12 cellular contexts compared by ENCODE assay signal in the genomic region with DNA sequence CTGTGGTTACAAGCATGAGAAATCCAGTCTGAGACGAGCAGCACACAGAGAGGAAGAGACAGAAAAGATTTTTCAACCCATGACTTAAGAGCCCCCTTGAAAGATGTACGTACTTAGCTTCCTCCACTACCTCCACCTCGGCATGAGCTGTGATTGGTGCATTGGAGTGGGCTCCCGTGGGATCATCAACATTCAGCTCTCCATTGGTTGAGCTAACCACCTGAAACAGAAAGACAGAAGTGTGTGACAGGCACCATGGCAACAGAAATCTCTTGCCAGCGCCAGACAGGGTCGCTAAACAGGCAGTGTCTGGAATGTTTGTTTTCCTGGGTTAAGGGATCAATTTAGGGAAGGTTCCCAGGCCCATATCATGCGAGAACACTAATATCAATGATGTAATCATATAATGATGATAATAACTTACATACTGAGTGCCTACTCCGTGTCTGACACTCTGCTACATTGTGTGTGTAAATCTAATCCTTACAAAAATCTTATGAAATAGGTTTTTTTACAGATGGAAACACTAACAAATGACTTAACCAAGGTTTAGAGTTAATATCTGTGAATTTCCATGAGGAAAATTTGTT. TPM values are rescaled to one million over a fixed set of nuclear protein-coding genes. Genes with fewer than 3 reads are reported as not detected.
DNase-seq lines count a peak whose midpoint lies in the region; ATAC-seq lines count a peak whose summit lies in the region.
"Had no signal": no experiment of that assay in that cellular context is flagged by ENCODE, and none has a peak within 500 bp of the region (broad histone marks: within the 10 kb centered on the region; RNA-seq: fewer than 3 reads in every experiment).

No MANE protein-coding gene starts in this region.

- no peak overlapping the region for H3K4me3 Mint-ChIP-seq in naive thymus-derived CD4-positive, alpha-beta T cell
- H3K4me3 Mint-ChIP-seq: activated naive CD8-positive, alpha-beta T cell treated with anti-CD3 and anti-CD28 coated beads, Interleukin-2, amount 10 ng/mL, durations not matched to agents 7 days and 5 days had no signal

- peaks cover 6 to 49% (median 22%) of the 10 kb centered on the region in 5 donors for H3K36me3 Mint-ChIP-seq in naive thymus-derived CD4-positive, alpha-beta T cell

- no peak overlapping the region for H3K4me3 ChIP-seq in naive thymus-derived CD4-positive, alpha-beta T cell (ENCODE audit: low read length)
- H3K4me3 ChIP-seq: SK-N-MC had no signal

- no peaks in the 10 kb centered on the region for H3K4me1 ChIP-seq in naive thymus-derived CD4-positive, alpha-beta T cell (ENCODE audit: control insufficient read depth in 2 of 2, insufficient read depth in 2 of 2, low read length in 2 of 2)

- ATAC-seq in GM18858 (IDR thresholded peaks at IDR 0.05; ENCODE audit: unreplicated experiment), result peak; percentile 46
- ATAC-seq in HG02798 (IDR thresholded peaks at IDR 0.05; ENCODE audit: poor library complexity, unreplicated experiment), result peak; percentile 76
- ATAC-seq in naive thymus-derived CD4-positive, alpha-beta T cell, result peak; percentile 49

- H3K4me1 Mint-ChIP-seq in naive thymus-derived CD4-positive, alpha-beta T cell, result peaks cover 0 to 3% (median 0%) of the 10 kb centered on the region in 7 donors
- H3K4me1 Mint-ChIP-seq: activated naive CD8-positive, alpha-beta T cell treated with anti-CD3 and anti-CD28 coated beads, Interleukin-2, amount 10 ng/mL, durations not matched to agents 7 days and 5 days had no signal

- H3K9me3 ChIP-seq in naive thymus-derived CD4-positive, alpha-beta T cell (ENCODE audit: control insufficient read depth in 2 of 3, low read length in 3 of 3), result no peaks in the 10 kb centered on the region

- H3K36me3 ChIP-seq in naive thymus-derived CD4-positive, alpha-beta T cell (ENCODE audit: control insufficient read depth in 2 of 3, insufficient read depth in 3 of 3, low read length in 3 of 3), result peaks cover 0 to 44% (median 0%) of the 10 kb centered on the region in 3 experiments

- intact Hi-C loops in naive thymus-derived CD4-positive, alpha-beta T cell (cut with micrococcal nuclease), result no loop called here

- H3K27me3 Mint-ChIP-seq in naive thymus-derived CD4-positive, alpha-beta T cell, result no peaks in the 10 kb centered on the region
- H3K27me3 Mint-ChIP-seq: activated naive CD8-positive, alpha-beta T cell treated with anti-CD3 and anti-CD28 coated beads, Interleukin-2, amount 10 ng/mL, durations not matched to agents 7 days and 5 days had no signal

- CTCF ChIA-PET in naive thymus-derived CD4-positive, alpha-beta T cell (lab: Charles Lee), result no interaction called here

- POLR2A ChIA-PET in naive thymus-derived CD4-positive, alpha-beta T cell (lab: Charles Lee), result no interaction called here

- no peak overlapping the region for H3K27ac ChIP-seq in naive thymus-derived CD4-positive, alpha-beta T cell (ENCODE audit: low read depth, low read length)
- H3K27ac ChIP-seq: SK-N-MC had no signal

- peak overlapping the region in 1 of 9 donors; percentile 5 for H3K27ac Mint-ChIP-seq in naive thymus-derived CD4-positive, alpha-beta T cell
- H3K27ac Mint-ChIP-seq: activated naive CD8-positive, alpha-beta T cell treated with anti-CD3 and anti-CD28 coated beads, Interleukin-2, amount 10 ng/mL, durations not matched to agents 7 days and 5 days had no signal

- H3K9me3 Mint-ChIP-seq in naive thymus-derived CD4-positive, alpha-beta T cell, result no peaks in the 10 kb centered on the region
- H3K9me3 Mint-ChIP-seq: activated naive CD8-positive, alpha-beta T cell treated with anti-CD3 and anti-CD28 coated beads, Interleukin-2, amount 10 ng/mL, durations not matched to agents 7 days and 5 days had no signal

- no peaks in the 10 kb centered on the region for H3K27me3 ChIP-seq in naive thymus-derived CD4-positive, alpha-beta T cell (ENCODE audit: control insufficient read depth in 2 of 2, insufficient read depth in 2 of 2, low read length in 2 of 2)

- peak; percentile 21 for DNase-seq in NCI-H69 (lab: John Stamatoyannopoulos, UW)
- no peak for DNase-seq in naive thymus-derived CD4-positive, alpha-beta T cell
- no peak for DNase-seq in SHP77 (lab: John Stamatoyannopoulos, UW)
- DNase-seq in activated CD4-positive, CD25-positive, alpha-beta regulatory T cell treated with anti-CD3 and anti-CD28 coated beads, Interleukin-2, amount 50 U/mL, for 72 hours, result no peak
- DNase-seq in NCI-H748 treated with DMSO at 0.1 percent for 48 hours (lab: John Stamatoyannopoulos, UW), result no peak
- DNase-seq in Kasumi-1 (lab: John Stamatoyannopoulos, UW), result no peak
- DNase-seq: activated naive CD8-positive, alpha-beta T cell treated with anti-CD3 and anti-CD28 coated beads, Interleukin-2, amount 10 ng/mL, durations not matched to agents 7 days and 5 days; effector memory CD4-positive, alpha-beta T cell; NCI-H345 had no signal

RNA-seq across cellular contexts. Expression of a gene that starts 17.5 kb away (rescaled TPM):
- total RNA-seq in naive thymus-derived CD4-positive, alpha-beta T cell, result 100 to 1,000 TPM; 160 to 530 (median 184) TPM
- 100 to 1,000 TPM; 476 to 557 TPM for polyA plus RNA-seq in naive thymus-derived CD4-positive, alpha-beta T cell

RNA-seq across cellular contexts. Expression of a gene that starts 28.8 kb away (rescaled TPM):
- total RNA-seq in naive thymus-derived CD4-positive, alpha-beta T cell, result 1 to 10 TPM in 3 of 5 experiments, under 1 TPM in 2; 0.19 to 1.6 (median 1.2) TPM
- under 1 TPM; 0.87 to 0.93 TPM for polyA plus RNA-seq in naive thymus-derived CD4-positive, alpha-beta T cell
